ENCODE assay signal across 18 cellular contexts in genomic region chr2:3041841-3042600, GRCh38.
DNase-seq lines count a peak whose midpoint lies in the region; ATAC-seq and TF ChIP-seq lines count a peak whose summit lies in the region.
"Had no signal": no experiment of that assay in that cellular context is flagged by ENCODE, and none has a peak within 500 bp of the region (broad histone marks: within the 10 kb centered on the region; RNA-seq: fewer than 3 reads in every experiment).

No MANE protein-coding gene starts in this region.

- ATAC-seq in GM18502 (IDR thresholded peaks at IDR 0.05; ENCODE audit: poor library complexity, unreplicated experiment): no peak
- ATAC-seq in CD4-positive, alpha-beta T cell (ENCODE audit: poor library complexity): no peak
- ATAC-seq: activated CD4-positive, CD25-positive, alpha-beta regulatory T cell treated with anti-CD3 and anti-CD28 coated beads, Interleukin-2, amount 50 U/mL, for 24 hours; effector memory CD8-positive, alpha-beta T cell; Panc1 had no signal

- H3K27me3 Mint-ChIP-seq in osteocyte (ENCODE audit: unreplicated experiment): no peaks in the 10 kb centered on the region
- H3K27me3 Mint-ChIP-seq in activated T-helper 2 cell treated with anti-CD3 and anti-CD28 coated beads, Interferon-gamma antibody, Interleukin-2, Interleukin-4, amounts not matched to agents 10 μg/mL and 5 μg/mL and 100 μg/mL, durations not matched to agents 14 hours and 24 hours and 36 hours (ENCODE audit: low read depth): no peaks in the 10 kb centered on the region
- H3K27me3 Mint-ChIP-seq in CD4-positive, alpha-beta T cell: no peaks in the 10 kb centered on the region
- H3K27me3 Mint-ChIP-seq: stimulated activated naive CD8-positive, alpha-beta T cell treated with anti-CD3 and anti-CD28 coated beads, Interleukin-15, amount 100 ng/mL, for 72 hours had no signal

- intact Hi-C loops in activated T-helper 2 cell treated with anti-CD3 and anti-CD28 coated beads, Interferon-gamma antibody, Interleukin-2, Interleukin-4, amounts not matched to agents 10 μg/mL and 5 μg/mL and 100 μg/mL, durations not matched to agents 14 hours and 24 hours and 36 hours (cut with micrococcal nuclease): no loop called here
- intact Hi-C loops in CD4-positive, alpha-beta T cell (cut with DNase I, micrococcal nuclease): no loop called here

- H3K27ac ChIP-seq in CD4-positive, alpha-beta T cell (ENCODE audit: low read depth, low read length): no peak overlapping the region
- H3K27ac ChIP-seq: spleen had no signal

- DNase-seq in LHCN-M2 (ENCODE audit: low read depth) (peak; percentile 8), RPMI7951 (ENCODE audit: low read depth) (peak; percentile 75), foreskin melanocyte (peak; percentile 73), osteocyte (ENCODE audit: extremely low spot score, unreplicated experiment) (peak; percentile 63), midbrain (lab: John Stamatoyannopoulos, UW) (no peak)
- DNase-seq in activated T-helper 2 cell treated with anti-CD3 and anti-CD28 coated beads, Interferon-gamma antibody, Interleukin-2, Interleukin-4, amounts not matched to agents 10 μg/mL and 5 μg/mL and 100 μg/mL, durations not matched to agents 14 hours and 24 hours and 36 hours (ENCODE audit: low spot score): no peak
- no peak for DNase-seq in CD4-positive, alpha-beta T cell
- DNase-seq: activated naive CD4-positive, alpha-beta T cell treated with Interleukin-2 at 50 U/mL for 16 hours; effector memory CD8-positive, alpha-beta T cell; HCEC 1CT; NCI-H446 treated with DMSO at 0.1 percent for 48 hours; spleen; stimulated activated naive CD8-positive, alpha-beta T cell treated with anti-CD3 and anti-CD28 coated beads, Interleukin-15, amount 100 ng/mL, for 72 hours had no signal

- CTCF ChIA-PET in CD4-positive, alpha-beta T cell (lab: Charles Lee): no interaction called here

- no peak overlapping the region for H3K4me3 Mint-ChIP-seq in osteocyte (ENCODE audit: unreplicated experiment)
- H3K4me3 Mint-ChIP-seq in activated T-helper 2 cell treated with anti-CD3 and anti-CD28 coated beads, Interferon-gamma antibody, Interleukin-2, Interleukin-4, amounts not matched to agents 10 μg/mL and 5 μg/mL and 100 μg/mL, durations not matched to agents 14 hours and 24 hours and 36 hours (ENCODE audit: low read depth): no peak overlapping the region
- no peak overlapping the region for H3K4me3 Mint-ChIP-seq in CD4-positive, alpha-beta T cell
- H3K4me3 Mint-ChIP-seq: effector memory CD8-positive, alpha-beta T cell; memory B cell; stimulated activated naive CD8-positive, alpha-beta T cell treated with anti-CD3 and anti-CD28 coated beads, Interleukin-15, amount 100 ng/mL, for 72 hours; T-helper 1 cell treated with Interleukin-12 subunit alpha and Interleukin-12 subunit beta and Interleukin-4 antibody, amounts not matched to agents 30 μg/mL and 1 μg/mL, for 36 hours had no signal

- H3K27ac Mint-ChIP-seq in osteocyte (ENCODE audit: unreplicated experiment): peak overlapping the region; percentile 27
- no peak overlapping the region for H3K27ac Mint-ChIP-seq in activated T-helper 2 cell treated with anti-CD3 and anti-CD28 coated beads, Interferon-gamma antibody, Interleukin-2, Interleukin-4, amounts not matched to agents 10 μg/mL and 5 μg/mL and 100 μg/mL, durations not matched to agents 14 hours and 24 hours and 36 hours
- no peak overlapping the region for H3K27ac Mint-ChIP-seq in CD4-positive, alpha-beta T cell
- H3K27ac Mint-ChIP-seq: effector memory CD8-positive, alpha-beta T cell; memory B cell; stimulated activated naive CD8-positive, alpha-beta T cell treated with anti-CD3 and anti-CD28 coated beads, Interleukin-15, amount 100 ng/mL, for 72 hours; T-helper 1 cell treated with Interleukin-12 subunit alpha and Interleukin-12 subunit beta and Interleukin-4 antibody, amounts not matched to agents 30 μg/mL and 1 μg/mL, for 36 hours had no signal

- no peaks in the 10 kb centered on the region for H3K27me3 ChIP-seq in CD4-positive, alpha-beta T cell (ENCODE audit: control insufficient read depth, insufficient read depth, low read length)
- H3K27me3 ChIP-seq: spleen had no signal

- no peak for TF ChIP-seq CTCF in osteocyte (IDR thresholded peaks at IDR 0.05)
- TF ChIP-seq CTCF in CD4-positive, alpha-beta T cell (IDR thresholded peaks at IDR 0.05): no peak

- peaks cover 13% of the 10 kb centered on the region for H3K4me1 Mint-ChIP-seq in osteocyte (ENCODE audit: unreplicated experiment)
- H3K4me1 Mint-ChIP-seq in activated T-helper 2 cell treated with anti-CD3 and anti-CD28 coated beads, Interferon-gamma antibody, Interleukin-2, Interleukin-4, amounts not matched to agents 10 μg/mL and 5 μg/mL and 100 μg/mL, durations not matched to agents 14 hours and 24 hours and 36 hours (ENCODE audit: low read depth): no peaks in the 10 kb centered on the region
- no peaks in the 10 kb centered on the region for H3K4me1 Mint-ChIP-seq in CD4-positive, alpha-beta T cell (ENCODE audit: low read depth)
- H3K4me1 Mint-ChIP-seq: memory B cell; stimulated activated naive CD8-positive, alpha-beta T cell treated with anti-CD3 and anti-CD28 coated beads, Interleukin-15, amount 100 ng/mL, for 72 hours had no signal

- peaks cover 10% of the 10 kb centered on the region for H3K9me3 Mint-ChIP-seq in osteocyte (ENCODE audit: unreplicated experiment)
- no peaks in the 10 kb centered on the region for H3K9me3 Mint-ChIP-seq in activated T-helper 2 cell treated with anti-CD3 and anti-CD28 coated beads, Interferon-gamma antibody, Interleukin-2, Interleukin-4, amounts not matched to agents 10 μg/mL and 5 μg/mL and 100 μg/mL, durations not matched to agents 14 hours and 24 hours and 36 hours
- H3K9me3 Mint-ChIP-seq in CD4-positive, alpha-beta T cell: no peaks in the 10 kb centered on the region
- H3K9me3 Mint-ChIP-seq: effector memory CD8-positive, alpha-beta T cell; stimulated activated naive CD8-positive, alpha-beta T cell treated with anti-CD3 and anti-CD28 coated beads, Interleukin-15, amount 100 ng/mL, for 72 hours; T-helper 1 cell treated with Interleukin-12 subunit alpha and Interleukin-12 subunit beta and Interleukin-4 antibody, amounts not matched to agents 30 μg/mL and 1 μg/mL, for 36 hours had no signal

- POLR2A ChIA-PET in CD4-positive, alpha-beta T cell (lab: Charles Lee): no interaction called here

- no peaks in the 10 kb centered on the region for H3K36me3 Mint-ChIP-seq in osteocyte (ENCODE audit: unreplicated experiment)
- H3K36me3 Mint-ChIP-seq in activated T-helper 2 cell treated with anti-CD3 and anti-CD28 coated beads, Interferon-gamma antibody, Interleukin-2, Interleukin-4, amounts not matched to agents 10 μg/mL and 5 μg/mL and 100 μg/mL, durations not matched to agents 14 hours and 24 hours and 36 hours (ENCODE audit: low read depth): no peaks in the 10 kb centered on the region
- no peaks in the 10 kb centered on the region for H3K36me3 Mint-ChIP-seq in CD4-positive, alpha-beta T cell (ENCODE audit: low read depth)
- H3K36me3 Mint-ChIP-seq: memory B cell had no signal

- H3K9me3 ChIP-seq in CD4-positive, alpha-beta T cell (ENCODE audit: control insufficient read depth, low read length): no peaks in the 10 kb centered on the region
- H3K9me3 ChIP-seq: spleen had no signal

Comparison
In these comparisons a context has a peak if more than half of its experiments do, and no peak if none do; other contexts are left out.
1. DNase-seq: peak in LHCN-M2 (single experiment), RPMI7951 (single experiment), foreskin melanocyte (single experiment) and osteocyte (single experiment); none in midbrain (single experiment), activated T-helper 2 cell treated with anti-CD3 and anti-CD28 coated beads, Interferon-gamma antibody, Interleukin-2, Interleukin-4, amounts not matched to agents 10 μg/mL and 5 μg/mL and 100 μg/mL, durations not matched to agents 14 hours and 24 hours and 36 hours (single experiment) and CD4-positive, alpha-beta T cell (0 of 10).